In genomic region chr15:98966036-98966787, GRCh38 we compare ENCODE assay signal across 34 cellular contexts. TPM values are rescaled to one million over a fixed set of nuclear protein-coding genes. Genes with fewer than 3 reads are reported as not detected.
DNase-seq lines count a peak whose midpoint lies in the region; ATAC-seq and TF ChIP-seq lines count a peak whose summit lies in the region.
"Had no signal": no experiment of that assay in that cellular context is flagged by ENCODE, and none has a peak within 500 bp of the region (broad histone marks: within the 10 kb centered on the region; RNA-seq: fewer than 3 reads in every experiment).

No MANE protein-coding gene starts in this region.

- H4K8ac ChIP-seq in trophoblast cell (ENCODE audit: low read depth, low read length): no peak overlapping the region

- H2BK12ac ChIP-seq in trophoblast cell (ENCODE audit: low read length): no peak overlapping the region

- no peak overlapping the region for H2AK5ac ChIP-seq in trophoblast cell (ENCODE audit: low read length)

- H3K79me1 ChIP-seq in trophoblast cell (ENCODE audit: low read length): no peaks in the 10 kb centered on the region

- DNase-seq in cardiac muscle cell (ENCODE audit: low read depth in 1 of 2, low spot score in 1 of 2) (peak; percentile 11 to 37), Right ventricle myocardium inferior (ENCODE audit: missing footprints) (no peak), foreskin keratinocyte (no peak), trophoblast cell (no peak), GOT3 (lab: John Stamatoyannopoulos, UW) (no peak), AG08396 (ENCODE audit: low spot score) (no peak), gastrocnemius medialis (no peak)
- DNase-seq: 8988T; activated CD4-positive, alpha-beta memory T cell treated with anti-CD3 and anti-CD28 coated beads, Interleukin-2, amount 10 ng/mL, durations not matched to agents 7 days and 5 days; activated CD4-positive, CD25-positive, alpha-beta regulatory T cell treated with anti-CD3 and anti-CD28 coated beads, Interleukin-2, amount 50 U/mL, for 72 hours; activated effector memory CD4-positive, alpha-beta T cell treated with Interleukin-2 at 50 U/mL for 16 hours; activated naive CD8-positive, alpha-beta T cell treated with anti-CD3 and anti-CD28 coated beads, Interleukin-2, amount 10 ng/mL, durations not matched to agents 7 days and 5 days; activated T-cell treated with anti-CD3 and anti-CD28 coated beads for 4 hours; BE2C; body of pancreas; effector CD4-positive, alpha-beta T cell; H9; islet precursor cell; NCI-H1105 treated with DMSO at 0.1 percent for 48 hours; NCI-H2029 treated with DMSO at 0.1 percent for 48 hours; NCI-H345; NCI-H774; SHP77; stimulated activated CD4-positive, alpha-beta T cell treated with anti-CD3 and anti-CD28 coated beads, Interleukin-15, amount 100 ng/mL, for 24 hours; stimulated activated naive CD8-positive, alpha-beta T cell treated with anti-CD3 and anti-CD28 coated beads, Interleukin-15, Interleukin-2, amounts not matched to agents 100 U/mL and 50 U/mL, for 24 hours had no signal

- H3K27me3 ChIP-seq in cardiac muscle cell (no peaks in the 10 kb centered on the region), foreskin keratinocyte (no peaks in the 10 kb centered on the region), trophoblast cell (ENCODE audit: insufficient read depth, low read length) (no peaks in the 10 kb centered on the region), gastrocnemius medialis (no peaks in the 10 kb centered on the region)
- H3K27me3 ChIP-seq: BE2C, body of pancreas, gastroesophageal sphincter, neural progenitor cell had no signal

- TF ChIP-seq CTCF in cardiac muscle cell (IDR thresholded peaks at IDR 0.05; ENCODE audit: low read depth, low read length) (no peak), VCaP (conservative IDR thresholded peaks at IDR 0.05) (no peak), foreskin keratinocyte (conservative IDR thresholded peaks at IDR 0.05) (no peak), gastrocnemius medialis (IDR thresholded peaks at IDR 0.05 in 4 of 5, conservative IDR thresholded peaks at IDR 0.05 in 1 of 5) (no peak)

- no peak overlapping the region for H3K4ac ChIP-seq in trophoblast cell (ENCODE audit: low read depth, low read length)

- H2BK120ac ChIP-seq in trophoblast cell (ENCODE audit: insufficient read depth, low read length, poor library complexity): no peak overlapping the region

- H3K79me2 ChIP-seq in trophoblast cell (ENCODE audit: control insufficient read depth, insufficient read depth, low read length, poor library complexity): no peaks in the 10 kb centered on the region

- intact Hi-C loops in Right ventricle myocardium inferior (cut with DNase I) (no loop called here), gastrocnemius medialis (cut with DNase I; ENCODE audit: low total_unique reads) (no loop called here)

- H3K4me2 ChIP-seq in trophoblast cell (ENCODE audit: low read length): no peak overlapping the region
- H3K4me2 ChIP-seq: neural progenitor cell had no signal

- in situ Hi-C loops in gastrocnemius medialis (cut with MboI; ENCODE audit: low sequenced_read_pairs in 4 of 4): no loop called here

- H3K4me1 ChIP-seq in cardiac muscle cell (ENCODE audit: low read depth): no peaks in the 10 kb centered on the region
- no peaks in the 10 kb centered on the region for H3K4me1 ChIP-seq in foreskin keratinocyte
- H3K4me1 ChIP-seq in trophoblast cell (ENCODE audit: control insufficient read depth in 1 of 2, insufficient read depth in 2 of 2, low read length in 2 of 2): no peaks in the 10 kb centered on the region
- H3K4me1 ChIP-seq in gastrocnemius medialis: peaks cover 9 to 16% of the 10 kb centered on the region in 2 donors
- H3K4me1 ChIP-seq: BE2C, body of pancreas, gastroesophageal sphincter, neural progenitor cell had no signal

- H3K9me3 ChIP-seq in cardiac muscle cell (ENCODE audit: low read depth): no peaks in the 10 kb centered on the region
- H3K9me3 ChIP-seq in trophoblast cell (ENCODE audit: insufficient read depth, low read depth, low read length): peaks cover 7% of the 10 kb centered on the region
- H3K9me3 ChIP-seq in gastrocnemius medialis: no peaks in the 10 kb centered on the region
- H3K9me3 ChIP-seq: BE2C, body of pancreas, thoracic aorta had no signal

- WGBS in trophoblast cell (ENCODE audit: extremely low coverage, insufficient coverage, insufficient read length): no CpG with 5 or more reads among the region's 5 CpGs

- H3K23ac ChIP-seq in trophoblast cell (ENCODE audit: low read length): no peak overlapping the region

- no peak for TF ChIP-seq POLR2A in gastrocnemius medialis (IDR thresholded peaks at IDR 0.05)

- H3K4me3 ChIP-seq in cardiac muscle cell (no peak overlapping the region), trophoblast cell (ENCODE audit: low read depth, low read length) (no peak overlapping the region), gastrocnemius medialis (no peak overlapping the region)
- H3K4me3 ChIP-seq: body of pancreas, gastroesophageal sphincter, neural progenitor cell, thoracic aorta had no signal

- no peak overlapping the region for H3K14ac ChIP-seq in trophoblast cell (ENCODE audit: low read length)

- no peak overlapping the region for H2AFZ ChIP-seq in trophoblast cell (ENCODE audit: insufficient read depth, low read length, poor library complexity)
- H2AFZ ChIP-seq: neural progenitor cell had no signal

- peaks cover 7% of the 10 kb centered on the region for H3K36me3 ChIP-seq in cardiac muscle cell
- H3K36me3 ChIP-seq in trophoblast cell (ENCODE audit: control insufficient read depth in 1 of 2, insufficient read depth in 2 of 2, low read length in 2 of 2): peaks cover 12 to 19% of the 10 kb centered on the region in 2 experiments
- peaks cover 0 to 11% of the 10 kb centered on the region in 2 donors for H3K36me3 ChIP-seq in gastrocnemius medialis

- ATAC-seq in Right ventricle myocardium inferior (no peak), foreskin keratinocyte (peak; percentile 19), gastrocnemius medialis (no peak)
- ATAC-seq: body of pancreas; gastroesophageal sphincter; sciatic nerve; stimulated activated naive CD8-positive, alpha-beta T cell treated with anti-CD3 and anti-CD28 coated beads, Interleukin-15, Interleukin-2, amounts not matched to agents 100 U/mL and 50 U/mL, for 24 hours had no signal

- no peak overlapping the region for H3K9ac ChIP-seq in trophoblast cell (ENCODE audit: low read length)
- H3K9ac ChIP-seq: neural progenitor cell had no signal

- no peak overlapping the region for H3K27ac ChIP-seq in cardiac muscle cell
- H3K27ac ChIP-seq in VCaP: peak overlapping the region; percentile 25; the same call in 1 of the 2 replicates
- H3K27ac ChIP-seq in foreskin keratinocyte: no peak overlapping the region
- no peak overlapping the region for H3K27ac ChIP-seq in trophoblast cell (ENCODE audit: low read depth, low read length)
- no peak overlapping the region for H3K27ac ChIP-seq in gastrocnemius medialis
- H3K27ac ChIP-seq: body of pancreas, gastroesophageal sphincter, HL-60, neural progenitor cell, thoracic aorta had no signal

- H4K12ac ChIP-seq in trophoblast cell (ENCODE audit: low read depth, low read length): no peak overlapping the region

- H4K91ac ChIP-seq in trophoblast cell (ENCODE audit: low read depth, low read length): no peak overlapping the region

- H2BK5ac ChIP-seq in trophoblast cell (ENCODE audit: low read depth, low read length, poor library complexity): no peak overlapping the region

- no peak overlapping the region for H3K18ac ChIP-seq in trophoblast cell (ENCODE audit: low read length)

RNA-seq across cellular contexts. Expression of gene PGPEP1L, which starts 41.4 kb away (rescaled TPM):
- total RNA-seq in cardiac muscle cell (not detected in 2 replicates), Right ventricle myocardium inferior (0.57 TPM), foreskin keratinocyte (not detected in 2 replicates), gastrocnemius medialis (1 to 10 TPM; 2.9 to 7.1 (median 3.5) TPM)
- polyA plus RNA-seq in cardiac muscle cell (not detected in 2 replicates), foreskin keratinocyte (not detected in 2 replicates)
- 0.04 and 0.06 TPM in 2 replicates for polyA plus RNA-seq in trophoblast cell (2013)
- total RNA-seq: activated CD4-positive, alpha-beta memory T cell treated with anti-CD3 and anti-CD28 coated beads, Interleukin-2, amount 10 ng/mL, durations not matched to agents 7 days and 5 days; activated naive CD8-positive, alpha-beta T cell treated with anti-CD3 and anti-CD28 coated beads, Interleukin-2, amount 10 ng/mL, durations not matched to agents 7 days and 5 days; body of pancreas; epithelial cell of proximal tubule; gastroesophageal sphincter; H9; lower leg skin; M059J; sciatic nerve had no signal

Comparison
In these comparisons a context has a peak if more than half of its experiments do, and no peak if none do; other contexts are left out.
1. DNase-seq: peak in cardiac muscle cell (2 of 2); none in Right ventricle myocardium inferior (single experiment), foreskin keratinocyte (0 of 2), trophoblast cell (0 of 2), GOT3 (single experiment), AG08396 (single experiment) and gastrocnemius medialis (0 of 2).